ENCODE assay signal across 10 cellular contexts in the genomic region with DNA sequence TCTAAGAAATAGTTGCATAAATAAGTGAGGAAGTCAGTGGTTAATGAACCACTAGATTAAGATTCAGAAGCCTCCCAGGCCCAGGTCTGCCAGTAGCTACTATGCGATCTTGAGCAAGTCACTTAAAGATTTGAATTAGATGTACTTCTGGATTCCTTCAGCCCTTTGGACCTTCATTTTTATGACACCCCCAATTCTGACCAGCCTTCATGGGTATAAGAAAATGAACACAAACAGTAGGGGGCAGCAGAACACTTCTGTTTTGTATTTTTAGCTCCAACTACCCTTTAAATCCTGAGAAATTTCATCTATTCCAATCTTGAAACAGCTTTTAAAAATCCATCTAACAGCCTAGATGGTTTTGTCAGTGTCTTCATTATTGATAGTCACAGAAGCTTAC. TPM values are rescaled to one million over a fixed set of nuclear protein-coding genes. Genes with fewer than 3 reads are reported as not detected.
DNase-seq lines count a peak whose midpoint lies in the region; ATAC-seq and TF ChIP-seq lines count a peak whose summit lies in the region.
"Had no signal": no experiment of that assay in that cellular context is flagged by ENCODE, and none has a peak within 500 bp of the region (broad histone marks: within the 10 kb centered on the region; RNA-seq: fewer than 3 reads in every experiment).

No MANE protein-coding gene starts in this region.

- no peak for ATAC-seq in HG03135 (IDR thresholded peaks at IDR 0.05; ENCODE audit: unreplicated experiment)

- H3K4me2 ChIP-seq in OCI-LY1 (ENCODE audit: low read length) = no peak overlapping the region

- intact Hi-C loops in stomach (cut with DNase I; ENCODE audit: low total_unique reads) = no loop called here

- H3K9me3 ChIP-seq in OCI-LY1 (ENCODE audit: low read length) (no peaks in the 10 kb centered on the region), stomach (no peaks in the 10 kb centered on the region)

- no peaks in the 10 kb centered on the region for H3K9me2 ChIP-seq in OCI-LY1 (ENCODE audit: low read depth, low read length)

- DNase-seq in NCI-H146 (lab: John Stamatoyannopoulos, UW) = peak; percentile 8
- no peak for DNase-seq in NCI-H146 treated with DMSO at 0.1 percent for 48 hours (lab: John Stamatoyannopoulos, UW; ENCODE audit: unreplicated experiment)
- DNase-seq in fibroblast of gingiva (ENCODE audit: low read depth) = peak; percentile 30
- DNase-seq in stomach = no peak
- no peak for DNase-seq in activated CD4-positive, alpha-beta T cell treated with anti-CD3 and anti-CD28 coated beads for 1 hour
- DNase-seq in 8988T = no peak
- DNase-seq: CD4-positive, alpha-beta memory T cell; KG1 had no signal

- TF ChIP-seq CTCF in OCI-LY1 (IDR thresholded peaks at IDR 0.05; ENCODE audit: low read length) (peak; percentile 55), stomach (IDR thresholded peaks at IDR 0.05) (peak in 4 of 7 experiments; percentile 19 to 40 (median 28))

- 33 to 58% (median 50%) methylated on average over 1 of the region's 1 CpG for WGBS in stomach, 5 donors

- H4K20me1 ChIP-seq in OCI-LY1 (ENCODE audit: insufficient read depth, low read length) = no peaks in the 10 kb centered on the region

- H3K4me1 ChIP-seq in OCI-LY1 (ENCODE audit: insufficient read depth, low read length, severe bottlenecking) (no peaks in the 10 kb centered on the region), stomach (peaks cover 0 to 5% (median 0%) of the 10 kb centered on the region in 4 donors)

- H3K27ac ChIP-seq in OCI-LY1 (ENCODE audit: low read depth, low read length, poor library complexity, severe bottlenecking) = no peak overlapping the region
- no peak overlapping the region for H3K27ac ChIP-seq in stomach

- no peak overlapping the region for H3K9ac ChIP-seq in OCI-LY1 (ENCODE audit: low read length)

- no peaks in the 10 kb centered on the region for H3F3A ChIP-seq in OCI-LY1 (ENCODE audit: insufficient read depth, low read length)

- no peak overlapping the region for H3K4me3 ChIP-seq in OCI-LY1 (ENCODE audit: low read depth, low read length, poor library complexity, severe bottlenecking)
- H3K4me3 ChIP-seq in stomach = no peak overlapping the region

- no peak for TF ChIP-seq POLR2A in stomach (IDR thresholded peaks at IDR 0.05)

- no peak overlapping the region for H2AFZ ChIP-seq in OCI-LY1 (ENCODE audit: low read length)

- H3K36me3 ChIP-seq in OCI-LY1 (ENCODE audit: insufficient read depth, low read length) (no peaks in the 10 kb centered on the region), stomach (no peaks in the 10 kb centered on the region)

- no peaks in the 10 kb centered on the region for H3K79me2 ChIP-seq in OCI-LY1 (ENCODE audit: insufficient read depth, low read length)

- TF ChIP-seq EP300 in stomach (IDR thresholded peaks at IDR 0.05) = no peak

- H3K27me3 ChIP-seq in OCI-LY1 (ENCODE audit: insufficient read depth, low read length) (no peaks in the 10 kb centered on the region), stomach (no peaks in the 10 kb centered on the region)

RNA-seq across cellular contexts. Expression of a gene that starts 19.0 kb away (rescaled TPM):
- total RNA-seq in stomach = 10 to 100 TPM in 4 of 5 donors, 1 to 10 TPM in 1; 9.6 to 49.2 (median 23.9) TPM
- 10 to 100 TPM in 1 of 3 donors, 1 to 10 TPM in 2; 5.2 to 10.1 (median 9.9) TPM for polyA plus RNA-seq in stomach
- total RNA-seq: CD4-positive, alpha-beta memory T cell had no signal
- polyA plus RNA-seq: CD4-positive, alpha-beta memory T cell had no signal

Comparison
In these comparisons a context has a peak if more than half of its experiments do, and no peak if none do; other contexts are left out.
1. DNase-seq: peak in NCI-H146 (single experiment) and fibroblast of gingiva (single experiment); none in NCI-H146 treated with DMSO at 0.1 percent for 48 hours (single experiment), stomach (single experiment), activated CD4-positive, alpha-beta T cell treated with anti-CD3 and anti-CD28 coated beads for 1 hour (single experiment) and 8988T (single experiment).